Comparison of ENCODE assay signal across 10 cellular contexts in the genomic region with DNA sequence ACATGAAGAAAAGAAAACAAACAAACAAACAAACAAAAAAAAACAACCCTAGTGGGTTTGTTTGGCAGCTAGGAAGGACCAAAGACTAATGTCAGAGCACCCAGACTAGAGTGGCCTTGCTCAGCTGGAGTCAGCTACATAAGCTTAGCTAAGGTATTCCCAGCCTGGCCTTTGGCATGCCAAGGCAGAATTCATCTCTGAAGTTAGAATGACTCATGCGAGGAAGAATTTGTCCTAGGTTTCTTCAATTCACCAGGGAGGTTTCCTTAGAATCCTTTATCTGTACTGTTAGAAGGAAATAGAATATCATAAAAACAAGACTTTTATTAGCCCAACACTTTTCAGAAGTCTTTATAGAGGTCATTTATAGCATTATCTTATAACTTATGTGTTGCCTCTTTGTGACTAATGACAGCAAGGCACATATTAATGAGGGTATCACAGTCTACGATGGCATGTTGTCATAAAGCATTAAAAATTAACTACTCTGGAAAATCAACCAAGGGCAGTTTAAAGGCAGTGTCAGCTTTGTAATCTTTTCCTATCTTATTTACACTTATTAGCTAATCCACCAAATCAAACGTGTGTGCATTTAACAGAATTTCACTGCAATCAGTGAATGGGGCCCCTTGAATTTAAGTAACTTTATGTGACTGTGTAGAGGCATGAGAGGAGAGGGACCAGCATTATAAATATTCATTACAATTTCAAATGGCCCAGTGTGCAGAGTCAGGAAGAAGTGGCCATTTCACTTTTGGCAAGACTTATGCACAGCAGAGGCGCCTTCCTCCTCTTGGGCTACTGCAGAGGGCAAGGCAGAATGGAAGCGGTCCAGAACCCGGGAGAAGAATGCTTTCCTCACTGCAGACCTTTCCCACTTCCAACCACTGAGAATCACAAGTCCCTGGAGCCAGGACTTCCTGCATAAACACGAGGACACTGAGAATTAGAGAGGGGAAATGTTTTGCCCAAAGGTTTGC. TPM values are rescaled to one million over a fixed set of nuclear protein-coding genes. Genes with fewer than 3 reads are reported as not detected.
DNase-seq lines count a peak whose midpoint lies in the region; ATAC-seq, FAIRE-seq and TF ChIP-seq lines count a peak whose summit lies in the region.
"Had no signal": no experiment of that assay in that cellular context is flagged by ENCODE, and none has a peak within 500 bp of the region (broad histone marks: within the 10 kb centered on the region; RNA-seq: fewer than 3 reads in every experiment).

No MANE protein-coding gene starts in this region.

- FAIRE-seq in urothelium cell line (lab: Jason Lieb, UNC), result peak; percentile 37

- ATAC-seq in Right ventricle myocardium inferior (peak; percentile 34), HG02884 (IDR thresholded peaks at IDR 0.05; ENCODE audit: unreplicated experiment) (no peak), HG03439 (IDR thresholded peaks at IDR 0.05; ENCODE audit: unreplicated experiment) (no peak)
- ATAC-seq: activated T-cell treated with anti-CD3 and anti-CD28 coated beads, Interleukin-2, amount 50 U/mL, for 72 hours had no signal

- TF ChIP-seq CTCF in right atrium auricular region (IDR thresholded peaks at IDR 0.05), result no peak

- no peaks in the 10 kb centered on the region for H3K27me3 ChIP-seq in right atrium auricular region

- no peak overlapping the region for H3K27ac ChIP-seq in right atrium auricular region
- H3K27ac ChIP-seq: neutrophil had no signal

- peaks cover under 1% of the 10 kb centered on the region for H3K36me3 ChIP-seq in right atrium auricular region
- H3K36me3 ChIP-seq: neutrophil had no signal

- no peak overlapping the region for H3K4me3 ChIP-seq in right atrium auricular region

- DNase-seq in Right ventricle myocardium inferior (ENCODE audit: missing footprints), result no peak
- no peak for DNase-seq in right atrium auricular region (ENCODE audit: low spot score)
- DNase-seq in astrocyte of the hippocampus (ENCODE audit: low read depth, low spot score), result peak; percentile 87
- DNase-seq in iPS-NIHi7 (ENCODE audit: extremely low spot score), result peak; percentile 64
- peak; percentile 86 for DNase-seq in urothelium cell line (ENCODE audit: low spot score)
- no peak for DNase-seq in SHP77 (lab: John Stamatoyannopoulos, UW)
- DNase-seq: activated T-cell treated with anti-CD3 and anti-CD28 coated beads, Interleukin-2, amount 50 U/mL, for 72 hours had no signal

- H3K9me3 ChIP-seq in right atrium auricular region, result no peaks in the 10 kb centered on the region
- H3K9me3 ChIP-seq: neutrophil had no signal

- H3K4me1 ChIP-seq in right atrium auricular region, result peaks cover 0 to 25% of the 10 kb centered on the region in 2 donors

- intact Hi-C loops in Right ventricle myocardium inferior (cut with DNase I), result loop anchor here (5.0 kb wide), 1 partner anchor 102 kb away; no protein-coding TSS in a partner anchor

RNA-seq across cellular contexts. Expression of a gene that starts 36.3 kb away (rescaled TPM):
- total RNA-seq in Right ventricle myocardium inferior (213 TPM), right atrium auricular region (10 to 100 TPM; 34.9 to 67.5 TPM)
- total RNA-seq: activated T-cell treated with anti-CD3 and anti-CD28 coated beads, Interleukin-2, amount 50 U/mL, for 72 hours had no signal

Comparison
In these comparisons a context has a peak if more than half of its experiments do, and no peak if none do; other contexts are left out.
1. DNase-seq: peak in astrocyte of the hippocampus (single experiment), iPS-NIHi7 (single experiment) and urothelium cell line (single experiment); none in Right ventricle myocardium inferior (single experiment), right atrium auricular region (single experiment) and SHP77 (0 of 2).